In genomic region chr3:98877132-98877531, GRCh38 we compare ENCODE assay signal across 2 cellular contexts.
TF ChIP-seq lines count a peak whose summit lies in the region.

No MANE protein-coding gene starts in this region.

TF ChIP-seq in SK-N-SH, 30 proteins besides CTCF, POLR2A, EP300 and RAD21 (continued from another document):
- TF ChIP-seq, protein P1, sequence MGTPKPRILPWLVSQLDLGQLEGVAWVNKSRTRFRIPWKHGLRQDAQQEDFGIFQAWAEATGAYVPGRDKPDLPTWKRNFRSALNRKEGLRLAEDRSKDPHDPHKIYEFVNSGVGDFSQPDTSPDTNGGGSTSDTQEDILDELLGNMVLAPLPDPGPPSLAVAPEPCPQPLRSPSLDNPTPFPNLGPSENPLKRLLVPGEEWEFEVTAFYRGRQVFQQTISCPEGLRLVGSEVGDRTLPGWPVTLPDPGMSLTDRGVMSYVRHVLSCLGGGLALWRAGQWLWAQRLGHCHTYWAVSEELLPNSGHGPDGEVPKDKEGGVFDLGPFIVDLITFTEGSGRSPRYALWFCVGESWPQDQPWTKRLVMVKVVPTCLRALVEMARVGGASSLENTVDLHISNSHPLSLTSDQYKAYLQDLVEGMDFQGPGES (IDR thresholded peaks at IDR 0.05; ENCODE audit: low read depth, low read length), result no peak
- TF ChIP-seq, protein P2, sequence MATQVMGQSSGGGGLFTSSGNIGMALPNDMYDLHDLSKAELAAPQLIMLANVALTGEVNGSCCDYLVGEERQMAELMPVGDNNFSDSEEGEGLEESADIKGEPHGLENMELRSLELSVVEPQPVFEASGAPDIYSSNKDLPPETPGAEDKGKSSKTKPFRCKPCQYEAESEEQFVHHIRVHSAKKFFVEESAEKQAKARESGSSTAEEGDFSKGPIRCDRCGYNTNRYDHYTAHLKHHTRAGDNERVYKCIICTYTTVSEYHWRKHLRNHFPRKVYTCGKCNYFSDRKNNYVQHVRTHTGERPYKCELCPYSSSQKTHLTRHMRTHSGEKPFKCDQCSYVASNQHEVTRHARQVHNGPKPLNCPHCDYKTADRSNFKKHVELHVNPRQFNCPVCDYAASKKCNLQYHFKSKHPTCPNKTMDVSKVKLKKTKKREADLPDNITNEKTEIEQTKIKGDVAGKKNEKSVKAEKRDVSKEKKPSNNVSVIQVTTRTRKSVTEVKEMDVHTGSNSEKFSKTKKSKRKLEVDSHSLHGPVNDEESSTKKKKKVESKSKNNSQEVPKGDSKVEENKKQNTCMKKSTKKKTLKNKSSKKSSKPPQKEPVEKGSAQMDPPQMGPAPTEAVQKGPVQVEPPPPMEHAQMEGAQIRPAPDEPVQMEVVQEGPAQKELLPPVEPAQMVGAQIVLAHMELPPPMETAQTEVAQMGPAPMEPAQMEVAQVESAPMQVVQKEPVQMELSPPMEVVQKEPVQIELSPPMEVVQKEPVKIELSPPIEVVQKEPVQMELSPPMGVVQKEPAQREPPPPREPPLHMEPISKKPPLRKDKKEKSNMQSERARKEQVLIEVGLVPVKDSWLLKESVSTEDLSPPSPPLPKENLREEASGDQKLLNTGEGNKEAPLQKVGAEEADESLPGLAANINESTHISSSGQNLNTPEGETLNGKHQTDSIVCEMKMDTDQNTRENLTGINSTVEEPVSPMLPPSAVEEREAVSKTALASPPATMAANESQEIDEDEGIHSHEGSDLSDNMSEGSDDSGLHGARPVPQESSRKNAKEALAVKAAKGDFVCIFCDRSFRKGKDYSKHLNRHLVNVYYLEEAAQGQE (IDR thresholded peaks at IDR 0.05; ENCODE audit: low read depth, low read length), result no peak
- no peak for TF ChIP-seq MXI1 (IDR thresholded peaks at IDR 0.05; ENCODE audit: low read depth, low read length)
- TF ChIP-seq PBX3 (IDR thresholded peaks at IDR 0.05), result no peak
- no peak for TF ChIP-seq FOSL2 (IDR thresholded peaks at IDR 0.05; ENCODE audit: borderline replicate concordance, low read depth)
- TF ChIP-seq GATA2 (CRISPR knock-in tag; IDR thresholded peaks at IDR 0.05), result no peak
- TF ChIP-seq FOXJ3 (CRISPR knock-in tag; IDR thresholded peaks at IDR 0.05), result no peak
- TF ChIP-seq, protein P3, sequence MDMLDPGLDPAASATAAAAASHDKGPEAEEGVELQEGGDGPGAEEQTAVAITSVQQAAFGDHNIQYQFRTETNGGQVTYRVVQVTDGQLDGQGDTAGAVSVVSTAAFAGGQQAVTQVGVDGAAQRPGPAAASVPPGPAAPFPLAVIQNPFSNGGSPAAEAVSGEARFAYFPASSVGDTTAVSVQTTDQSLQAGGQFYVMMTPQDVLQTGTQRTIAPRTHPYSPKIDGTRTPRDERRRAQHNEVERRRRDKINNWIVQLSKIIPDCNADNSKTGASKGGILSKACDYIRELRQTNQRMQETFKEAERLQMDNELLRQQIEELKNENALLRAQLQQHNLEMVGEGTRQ (IDR thresholded peaks at IDR 0.05; ENCODE audit: borderline replicate concordance, low read depth, low read length), result no peak
- TF ChIP-seq CHD2 (IDR thresholded peaks at IDR 0.05; ENCODE audit: low read length, partially characterized antibody), result no peak
- no peak for TF ChIP-seq MEF2A (IDR thresholded peaks at IDR 0.05; ENCODE audit: borderline replicate concordance, low read depth)
- TF ChIP-seq GABPA (IDR thresholded peaks at IDR 0.05; ENCODE audit: low read depth), result no peak
- no peak for TF ChIP-seq SMC3 (IDR thresholded peaks at IDR 0.05; ENCODE audit: low read depth, low read length)
- TF ChIP-seq USF1 (IDR thresholded peaks at IDR 0.05; ENCODE audit: borderline replicate concordance, low read depth), result no peak
- no peak for TF ChIP-seq NFIC (IDR thresholded peaks at IDR 0.05; ENCODE audit: borderline replicate concordance)

TF ChIP-seq in SK-N-SH treated with all-trans-retinoic acid at 6 μM for 48 hours, 23 proteins besides CTCF, POLR2A, EP300 and RAD21:
- no peak for TF ChIP-seq TSHZ2 (CRISPR knock-in tag; IDR thresholded peaks at IDR 0.05)
- TF ChIP-seq ZNF565 (CRISPR knock-in tag; conservative IDR thresholded peaks at IDR 0.05; ENCODE audit: low read depth), result no peak
- no peak for TF ChIP-seq CSDC2 (CRISPR knock-in tag; IDR thresholded peaks at IDR 0.05)
- TF ChIP-seq, protein P4, sequence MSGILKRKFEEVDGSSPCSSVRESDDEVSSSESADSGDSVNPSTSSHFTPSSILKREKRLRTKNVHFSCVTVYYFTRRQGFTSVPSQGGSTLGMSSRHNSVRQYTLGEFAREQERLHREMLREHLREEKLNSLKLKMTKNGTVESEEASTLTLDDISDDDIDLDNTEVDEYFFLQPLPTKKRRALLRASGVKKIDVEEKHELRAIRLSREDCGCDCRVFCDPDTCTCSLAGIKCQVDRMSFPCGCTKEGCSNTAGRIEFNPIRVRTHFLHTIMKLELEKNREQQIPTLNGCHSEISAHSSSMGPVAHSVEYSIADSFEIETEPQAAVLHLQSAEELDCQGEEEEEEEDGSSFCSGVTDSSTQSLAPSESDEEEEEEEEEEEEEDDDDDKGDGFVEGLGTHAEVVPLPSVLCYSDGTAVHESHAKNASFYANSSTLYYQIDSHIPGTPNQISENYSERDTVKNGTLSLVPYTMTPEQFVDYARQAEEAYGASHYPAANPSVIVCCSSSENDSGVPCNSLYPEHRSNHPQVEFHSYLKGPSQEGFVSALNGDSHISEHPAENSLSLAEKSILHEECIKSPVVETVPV (CRISPR knock-in tag; IDR thresholded peaks at IDR 0.05), result no peak
- TF ChIP-seq ISL1 (CRISPR knock-in tag; IDR thresholded peaks at IDR 0.05), result no peak
- no peak for TF ChIP-seq SNAI2 (CRISPR knock-in tag; IDR thresholded peaks at IDR 0.05)
- TF ChIP-seq POU6F1 (CRISPR knock-in tag; IDR thresholded peaks at IDR 0.05; ENCODE audit: borderline replicate concordance, low read depth), result no peak
- TF ChIP-seq RARB (CRISPR knock-in tag; IDR thresholded peaks at IDR 0.05), result no peak
- no peak for TF ChIP-seq ZFP30 (CRISPR knock-in tag; IDR thresholded peaks at IDR 0.05)
- TF ChIP-seq PPARA (CRISPR knock-in tag; IDR thresholded peaks at IDR 0.05; ENCODE audit: borderline replicate concordance), result no peak
- TF ChIP-seq ZC3H10 (CRISPR knock-in tag; IDR thresholded peaks at IDR 0.05), result no peak
- no peak for TF ChIP-seq TOX (CRISPR knock-in tag; IDR thresholded peaks at IDR 0.05; ENCODE audit: borderline replicate concordance)
- no peak for TF ChIP-seq ESRRG (CRISPR knock-in tag; IDR thresholded peaks at IDR 0.05)
